ENCODE assay signal across 12 cellular contexts in the genomic region with DNA sequence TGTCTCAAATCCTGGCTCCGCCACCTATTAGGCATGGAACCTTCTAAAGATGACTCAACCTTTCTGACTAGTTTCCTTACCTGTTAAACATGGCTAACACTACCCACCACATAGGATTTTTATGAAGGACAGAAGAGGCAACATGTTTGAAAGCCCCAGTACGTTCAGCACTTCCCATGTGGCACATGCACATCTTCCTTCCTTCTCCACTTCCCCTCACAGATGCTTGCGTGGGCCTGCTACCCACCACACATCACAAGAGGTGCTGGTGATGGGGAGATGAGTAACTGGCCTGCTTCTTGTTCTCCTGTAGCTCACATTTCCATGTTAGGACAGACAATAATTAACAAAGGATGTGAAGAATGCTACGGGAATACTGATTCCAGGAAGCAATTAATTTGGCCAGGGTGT. TPM values are rescaled to one million over a fixed set of nuclear protein-coding genes. Genes with fewer than 3 reads are reported as not detected.
DNase-seq lines count a peak whose midpoint lies in the region; ATAC-seq and TF ChIP-seq lines count a peak whose summit lies in the region.
"Had no signal": no experiment of that assay in that cellular context is flagged by ENCODE, and none has a peak within 500 bp of the region (broad histone marks: within the 10 kb centered on the region; RNA-seq: fewer than 3 reads in every experiment).

No MANE protein-coding gene starts in this region.

- peak overlapping the region; percentile 34 for H3K4me3 Mint-ChIP-seq in activated CD4-positive, alpha-beta memory T cell treated with anti-CD3 and anti-CD28 coated beads for 36 hours
- H3K4me3 Mint-ChIP-seq in activated CD4-positive, alpha-beta memory T cell treated with anti-CD3 and anti-CD28 coated beads, Interleukin-2, amount 10 ng/mL, durations not matched to agents 7 days and 5 days: no peak overlapping the region
- H3K4me3 Mint-ChIP-seq in dendritic cell treated with granulocyte-macrophage colony-stimulating factor and Interleukin-4, amounts not matched to agents 40 ng/mL and 50 ng/mL, for 4 days: no peak overlapping the region
- no peak overlapping the region for H3K4me3 Mint-ChIP-seq in endodermal cell
- no peak overlapping the region for H3K4me3 Mint-ChIP-seq in glutamatergic neuron (ENCODE audit: unreplicated experiment)

- peaks cover 39% of the 10 kb centered on the region for H3K36me3 Mint-ChIP-seq in activated CD4-positive, alpha-beta memory T cell treated with anti-CD3 and anti-CD28 coated beads for 36 hours
- peaks cover 52% of the 10 kb centered on the region for H3K36me3 Mint-ChIP-seq in activated CD4-positive, alpha-beta memory T cell treated with anti-CD3 and anti-CD28 coated beads, Interleukin-2, amount 10 ng/mL, durations not matched to agents 7 days and 5 days (ENCODE audit: low read depth)
- peaks cover 66% of the 10 kb centered on the region for H3K36me3 Mint-ChIP-seq in dendritic cell treated with granulocyte-macrophage colony-stimulating factor and Interleukin-4, amounts not matched to agents 40 ng/mL and 50 ng/mL, for 4 days (ENCODE audit: low read depth)
- H3K36me3 Mint-ChIP-seq in endodermal cell (ENCODE audit: low read depth): peaks cover 57% of the 10 kb centered on the region
- peaks cover 6% of the 10 kb centered on the region for H3K36me3 Mint-ChIP-seq in glutamatergic neuron (ENCODE audit: unreplicated experiment)

- H3K9me3 Mint-ChIP-seq in activated CD4-positive, alpha-beta memory T cell treated with anti-CD3 and anti-CD28 coated beads for 36 hours: no peaks in the 10 kb centered on the region
- peaks cover 3% of the 10 kb centered on the region for H3K9me3 Mint-ChIP-seq in activated CD4-positive, alpha-beta memory T cell treated with anti-CD3 and anti-CD28 coated beads, Interleukin-2, amount 10 ng/mL, durations not matched to agents 7 days and 5 days
- H3K9me3 Mint-ChIP-seq in dendritic cell treated with granulocyte-macrophage colony-stimulating factor and Interleukin-4, amounts not matched to agents 40 ng/mL and 50 ng/mL, for 4 days: no peaks in the 10 kb centered on the region
- H3K9me3 Mint-ChIP-seq in endodermal cell (peaks cover 3% of the 10 kb centered on the region), glutamatergic neuron (ENCODE audit: unreplicated experiment) (peaks cover 2% of the 10 kb centered on the region)

- POLR2A ChIA-PET in activated CD4-positive, alpha-beta memory T cell treated with anti-CD3 and anti-CD28 coated beads for 36 hours (lab: Charles Lee): interaction anchor here (0.8 to 1.7 kb wide), 5 partner anchors 60 to 234 kb away, joined by 3 to 12 read pairs (median 4); a partner anchor contains a TSS
- POLR2A ChIA-PET in activated CD4-positive, alpha-beta memory T cell treated with anti-CD3 and anti-CD28 coated beads, Interleukin-2, amount 10 ng/mL, durations not matched to agents 7 days and 5 days (lab: Charles Lee): interaction anchor here (1.0 to 2.9 kb wide), 4 partner anchors 9 to 123 kb away, joined by 3 to 11 read pairs (median 8); a partner anchor contains a TSS

- CTCF ChIA-PET in activated CD4-positive, alpha-beta memory T cell treated with anti-CD3 and anti-CD28 coated beads for 36 hours (lab: Charles Lee): interaction anchor here (0.8 to 1.5 kb wide), 5 partner anchors 31 to 231 kb away, joined by 3 to 4 read pairs (median 4); no protein-coding TSS in a partner anchor
- CTCF ChIA-PET in activated CD4-positive, alpha-beta memory T cell treated with anti-CD3 and anti-CD28 coated beads, Interleukin-2, amount 10 ng/mL, durations not matched to agents 7 days and 5 days (lab: Charles Lee): interaction anchor here (1.0 to 1.3 kb wide), 2 partner anchors 105 to 187 kb away, joined by 3 read pairs; no protein-coding TSS in a partner anchor

- no peaks in the 10 kb centered on the region for H3K27me3 Mint-ChIP-seq in activated CD4-positive, alpha-beta memory T cell treated with anti-CD3 and anti-CD28 coated beads for 36 hours
- peaks cover 12% of the 10 kb centered on the region for H3K27me3 Mint-ChIP-seq in activated CD4-positive, alpha-beta memory T cell treated with anti-CD3 and anti-CD28 coated beads, Interleukin-2, amount 10 ng/mL, durations not matched to agents 7 days and 5 days
- H3K27me3 Mint-ChIP-seq in dendritic cell treated with granulocyte-macrophage colony-stimulating factor and Interleukin-4, amounts not matched to agents 40 ng/mL and 50 ng/mL, for 4 days: no peaks in the 10 kb centered on the region
- H3K27me3 Mint-ChIP-seq in endodermal cell (ENCODE audit: insufficient read depth) (no peaks in the 10 kb centered on the region), glutamatergic neuron (ENCODE audit: unreplicated experiment) (no peaks in the 10 kb centered on the region)

- DNase-seq in activated CD4-positive, alpha-beta memory T cell treated with anti-CD3 and anti-CD28 coated beads for 36 hours: peak; percentile 58
- no peak for DNase-seq in activated CD4-positive, alpha-beta memory T cell treated with anti-CD3 and anti-CD28 coated beads, Interleukin-2, amount 10 ng/mL, durations not matched to agents 7 days and 5 days
- DNase-seq in stimulated activated CD8-positive, alpha-beta memory T cell treated with anti-CD3 and anti-CD28 coated beads, Interleukin-4, amount 100 ng/mL, for 48 hours: peak; percentile 49
- DNase-seq in endodermal cell (no peak), glutamatergic neuron (no peak)
- DNase-seq: hippocampal formation, NCI-H446 had no signal

- H3K4me1 ChIP-seq in endodermal cell (ENCODE audit: control insufficient read depth, insufficient read depth, low read length): peaks cover 6% of the 10 kb centered on the region

- ATAC-seq in SK-N-SH treated with all-trans-retinoic acid at 6 μM for 48 hours (peak; percentile 55), HG02610 (IDR thresholded peaks at IDR 0.05; ENCODE audit: unreplicated experiment) (no peak)
- ATAC-seq: HCT116 had no signal

- no peak overlapping the region for H3K4me3 ChIP-seq in endodermal cell (ENCODE audit: low read length)

- no peak overlapping the region for H3K27ac ChIP-seq in endodermal cell (ENCODE audit: low read depth, low read length)
- H3K27ac ChIP-seq: neutrophil had no signal

- no peaks in the 10 kb centered on the region for H3K27me3 ChIP-seq in endodermal cell (ENCODE audit: control insufficient read depth, insufficient read depth, low read length, poor library complexity, severe bottlenecking)

- H3K4me1 Mint-ChIP-seq in activated CD4-positive, alpha-beta memory T cell treated with anti-CD3 and anti-CD28 coated beads for 36 hours (ENCODE audit: low read depth): peaks cover 67% of the 10 kb centered on the region
- peaks cover 37% of the 10 kb centered on the region for H3K4me1 Mint-ChIP-seq in activated CD4-positive, alpha-beta memory T cell treated with anti-CD3 and anti-CD28 coated beads, Interleukin-2, amount 10 ng/mL, durations not matched to agents 7 days and 5 days
- H3K4me1 Mint-ChIP-seq in dendritic cell treated with granulocyte-macrophage colony-stimulating factor and Interleukin-4, amounts not matched to agents 40 ng/mL and 50 ng/mL, for 4 days (ENCODE audit: low read depth): peaks cover 52% of the 10 kb centered on the region
- H3K4me1 Mint-ChIP-seq in endodermal cell (peaks cover 10% of the 10 kb centered on the region), glutamatergic neuron (ENCODE audit: low read depth, unreplicated experiment) (no peaks in the 10 kb centered on the region)

- 93 to 97% methylated on average over 2 to 4 of the region's 4 CpGs for WGBS in endodermal cell (ENCODE audit: insufficient coverage in 1 of 2, insufficient read length in 1 of 2), 2 experiments

- TF ChIP-seq CTCF in endodermal cell (conservative IDR thresholded peaks at IDR 0.05): no peak
- TF ChIP-seq CTCF in glutamatergic neuron (IDR thresholded peaks at IDR 0.05; ENCODE audit: partially characterized antibody, unreplicated experiment): no peak

- intact Hi-C loops in activated CD4-positive, alpha-beta memory T cell treated with anti-CD3 and anti-CD28 coated beads for 36 hours (cut with micrococcal nuclease): loop anchor here (2.0 to 10.0 kb wide), 5 partner anchors 76 to 402 kb away; a partner anchor contains a TSS
- intact Hi-C loops in dendritic cell treated with granulocyte-macrophage colony-stimulating factor and Interleukin-4, amounts not matched to agents 40 ng/mL and 50 ng/mL, for 4 days (cut with micrococcal nuclease): no loop called here

- H3K9me3 ChIP-seq in endodermal cell (ENCODE audit: control insufficient read depth, low read length): peaks cover 9% of the 10 kb centered on the region
- H3K9me3 ChIP-seq: neutrophil had no signal

- peak overlapping the region; percentile 86 for H3K27ac Mint-ChIP-seq in activated CD4-positive, alpha-beta memory T cell treated with anti-CD3 and anti-CD28 coated beads for 36 hours
- H3K27ac Mint-ChIP-seq in activated CD4-positive, alpha-beta memory T cell treated with anti-CD3 and anti-CD28 coated beads, Interleukin-2, amount 10 ng/mL, durations not matched to agents 7 days and 5 days: no peak overlapping the region
- H3K27ac Mint-ChIP-seq in dendritic cell treated with granulocyte-macrophage colony-stimulating factor and Interleukin-4, amounts not matched to agents 40 ng/mL and 50 ng/mL, for 4 days: peak overlapping the region; percentile 22
- H3K27ac Mint-ChIP-seq in endodermal cell (no peak overlapping the region), glutamatergic neuron (ENCODE audit: unreplicated experiment) (no peak overlapping the region)

- H3K9ac ChIP-seq in endodermal cell (ENCODE audit: extremely low read depth, low read length, poor library complexity, severe bottlenecking): no peak overlapping the region

- H3K36me3 ChIP-seq in endodermal cell (ENCODE audit: control insufficient read depth, insufficient read depth, low read length): peaks cover 69% of the 10 kb centered on the region
- H3K36me3 ChIP-seq: neutrophil had no signal

TF ChIP-seq in SK-N-SH treated with all-trans-retinoic acid at 6 μM for 48 hours, 23 proteins besides CTCF, POLR2A, EP300 and RAD21 (continues in another document):
- no peak for TF ChIP-seq GLIS3 (CRISPR knock-in tag; IDR thresholded peaks at IDR 0.05)
- no peak for TF ChIP-seq ZFP3 (CRISPR knock-in tag; IDR thresholded peaks at IDR 0.05)
- TF ChIP-seq SNAI2 (CRISPR knock-in tag; IDR thresholded peaks at IDR 0.05): no peak

RNA-seq across cellular contexts. Expression of a gene that starts 7.1 kb away (rescaled TPM):
- 10 to 100 TPM; 23.6 to 24.1 TPM for total RNA-seq in activated CD4-positive, alpha-beta memory T cell treated with anti-CD3 and anti-CD28 coated beads for 36 hours
- 10 to 100 TPM; 18.0 to 18.4 TPM for total RNA-seq in activated CD4-positive, alpha-beta memory T cell treated with anti-CD3 and anti-CD28 coated beads, Interleukin-2, amount 10 ng/mL, durations not matched to agents 7 days and 5 days
- total RNA-seq in endodermal cell (10 to 100 TPM; 17.3 to 23.1 TPM), glutamatergic neuron (ENCODE audit: unreplicated experiment) (21.2 TPM)
- polyA plus RNA-seq in endodermal cell (2013, experiment 1 of 2): 14.0 TPM
- 14.4 TPM for polyA plus RNA-seq in endodermal cell (2013, experiment 2 of 2)

RNA-seq across cellular contexts. Expression of a gene that starts 49.2 kb away (rescaled TPM):
- total RNA-seq in activated CD4-positive, alpha-beta memory T cell treated with anti-CD3 and anti-CD28 coated beads for 36 hours: 1 to 10 TPM; 3.8 to 7.5 TPM
- 1 to 10 TPM; 5.1 to 6.3 TPM for total RNA-seq in activated CD4-positive, alpha-beta memory T cell treated with anti-CD3 and anti-CD28 coated beads, Interleukin-2, amount 10 ng/mL, durations not matched to agents 7 days and 5 days
- 10 to 100 TPM; 26.3 to 28.7 TPM for total RNA-seq in endodermal cell
- polyA plus RNA-seq in endodermal cell (2013, experiment 1 of 2): 8.9 TPM
- polyA plus RNA-seq in endodermal cell (2013, experiment 2 of 2): 7.2 TPM
- total RNA-seq in glutamatergic neuron (ENCODE audit: unreplicated experiment): 0.78 TPM

Comparison
In these comparisons a context has a peak if more than half of its experiments do, and no peak if none do; other contexts are left out.
1. DNase-seq: peak in activated CD4-positive, alpha-beta memory T cell treated with anti-CD3 and anti-CD28 coated beads for 36 hours (single experiment) and stimulated activated CD8-positive, alpha-beta memory T cell treated with anti-CD3 and anti-CD28 coated beads, Interleukin-4, amount 100 ng/mL, for 48 hours (single experiment); none in activated CD4-positive, alpha-beta memory T cell treated with anti-CD3 and anti-CD28 coated beads, Interleukin-2, amount 10 ng/mL, durations not matched to agents 7 days and 5 days (single experiment), endodermal cell (single experiment) and glutamatergic neuron (single experiment).
2. H3K27ac Mint-ChIP-seq: peak in activated CD4-positive, alpha-beta memory T cell treated with anti-CD3 and anti-CD28 coated beads for 36 hours (single experiment) and dendritic cell treated with granulocyte-macrophage colony-stimulating factor and Interleukin-4, amounts not matched to agents 40 ng/mL and 50 ng/mL, for 4 days (single experiment); none in activated CD4-positive, alpha-beta memory T cell treated with anti-CD3 and anti-CD28 coated beads, Interleukin-2, amount 10 ng/mL, durations not matched to agents 7 days and 5 days (single experiment), endodermal cell (single experiment) and glutamatergic neuron (single experiment).